ENCODE assay signal across 8 cellular contexts in the genomic region with DNA sequence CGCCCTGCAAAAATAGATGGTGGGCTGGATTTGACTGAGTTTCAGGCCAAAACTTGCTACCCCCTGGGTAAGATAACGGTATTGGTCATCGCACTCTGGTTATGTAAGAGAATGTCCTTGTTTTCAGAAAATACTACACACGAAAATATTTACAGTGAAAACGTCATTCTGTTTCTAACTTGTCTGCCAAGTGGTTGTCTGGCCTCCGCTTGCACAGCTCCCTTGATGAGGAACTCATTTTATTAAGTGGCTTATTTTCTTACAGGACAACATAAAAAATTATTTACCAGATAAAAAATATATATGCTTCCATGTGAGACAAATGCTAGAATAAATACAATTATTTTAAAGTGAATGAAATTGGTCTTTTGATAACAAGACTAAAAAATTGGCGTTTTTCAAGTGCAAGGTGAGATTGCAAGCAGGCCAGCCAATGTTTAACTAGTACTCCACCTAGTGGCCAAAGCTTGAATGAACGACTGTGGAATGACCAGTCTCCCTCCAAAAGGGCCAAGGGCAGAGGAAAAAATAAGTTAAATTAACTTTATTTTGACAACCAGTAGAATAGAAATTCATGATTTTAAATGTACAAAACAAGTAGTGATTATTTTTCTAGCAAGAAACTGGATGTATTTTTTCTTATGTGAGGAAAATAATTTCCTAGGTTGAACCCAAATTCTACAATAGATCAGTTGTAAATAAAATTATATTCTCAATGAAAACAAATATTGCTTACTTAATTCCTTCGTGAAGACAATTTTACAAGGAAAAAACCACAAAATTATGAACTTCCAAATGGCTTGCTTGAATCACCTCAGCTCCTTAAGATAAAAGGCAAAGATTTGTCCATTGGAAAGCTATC.
DNase-seq lines count a peak whose midpoint lies in the region; ATAC-seq and TF ChIP-seq lines count a peak whose summit lies in the region.

No MANE protein-coding gene starts in this region.

- H3K4me3 Mint-ChIP-seq in activated naive CD4-positive, alpha-beta T cell treated with anti-CD3 and anti-CD28 coated beads for 36 hours = no peak overlapping the region

- DNase-seq in AG08395 (ENCODE audit: low spot score) (peak; percentile 70), GM10266 (ENCODE audit: extremely low spot score) (peak; percentile 56), NCI-H82 treated with DMSO at 0.1 percent for 48 hours (lab: John Stamatoyannopoulos, UW; ENCODE audit: unreplicated experiment) (peak; percentile 20), head of caudate nucleus (peak in 33 of 42 donors; percentile 17 to 88 (median 59)), retina (peak; percentile 51)
- peak; percentile 69 for DNase-seq in activated naive CD4-positive, alpha-beta T cell treated with anti-CD3 and anti-CD28 coated beads for 36 hours

- CTCF ChIA-PET in activated naive CD4-positive, alpha-beta T cell treated with anti-CD3 and anti-CD28 coated beads for 36 hours (lab: Charles Lee) = interaction anchor here (0.7 to 6.6 kb wide), 19 partner anchors 8 to 550 kb away, joined by 3 to 90 read pairs (median 4); no protein-coding TSS in a partner anchor

- H3K27me3 Mint-ChIP-seq in activated naive CD4-positive, alpha-beta T cell treated with anti-CD3 and anti-CD28 coated beads for 36 hours (ENCODE audit: low read depth) = no peaks in the 10 kb centered on the region

- peak; percentile 75 for TF ChIP-seq CTCF in GM10266 (IDR thresholded peaks at IDR 0.05; ENCODE audit: control insufficient read depth, insufficient read depth, low read depth, missing control alignments)

- no peaks in the 10 kb centered on the region for H3K9me3 Mint-ChIP-seq in activated naive CD4-positive, alpha-beta T cell treated with anti-CD3 and anti-CD28 coated beads for 36 hours

- intact Hi-C loops in activated naive CD4-positive, alpha-beta T cell treated with anti-CD3 and anti-CD28 coated beads for 36 hours (cut with micrococcal nuclease) = loop anchor here (1.0 to 10.0 kb wide), 4 partner anchors 69 to 987 kb away; no protein-coding TSS in a partner anchor
- intact Hi-C loops in head of caudate nucleus (cut with DNase I) = loop anchor here (2.0 to 10.0 kb wide), 3 partner anchors 233 to 545 kb away; no protein-coding TSS in a partner anchor

- no peaks in the 10 kb centered on the region for H3K4me1 Mint-ChIP-seq in activated naive CD4-positive, alpha-beta T cell treated with anti-CD3 and anti-CD28 coated beads for 36 hours (ENCODE audit: low read depth)

- no peaks in the 10 kb centered on the region for H3K36me3 Mint-ChIP-seq in activated naive CD4-positive, alpha-beta T cell treated with anti-CD3 and anti-CD28 coated beads for 36 hours (ENCODE audit: low read depth)

- ATAC-seq in HG02973 (IDR thresholded peaks at IDR 0.05; ENCODE audit: unreplicated experiment) (peak; percentile 62), HG03097 (IDR thresholded peaks at IDR 0.05; ENCODE audit: low FRiP score, unreplicated experiment) (no peak)

- H3K27ac Mint-ChIP-seq in activated naive CD4-positive, alpha-beta T cell treated with anti-CD3 and anti-CD28 coated beads for 36 hours = no peak overlapping the region

Comparison
In these comparisons a context has a peak if more than half of its experiments do, and no peak if none do; other contexts are left out.
1. DNase-seq: peak in every context shown above with its lines; median percentile 70 in AG08395; 69 in activated naive CD4-positive, alpha-beta T cell treated with anti-CD3 and anti-CD28 coated beads for 36 hours; 59 in head of caudate nucleus; 56 in GM10266; 51 in retina; 20 in NCI-H82 treated with DMSO at 0.1 percent for 48 hours.